Comparison of ENCODE assay signal across 29 cellular contexts in genomic region chr4:126834854-126835253, GRCh38.
"Had no signal": no experiment of that assay in that cellular context is flagged by ENCODE, and none has a peak within 500 bp of the region (broad histone marks: within the 10 kb centered on the region; RNA-seq: fewer than 3 reads in every experiment).

No MANE protein-coding gene starts in this region.

- ATAC-seq: effector memory CD8-positive, alpha-beta T cell; esophagus mucosa; foreskin keratinocyte; gastrocnemius medialis; gastroesophageal sphincter; heart left ventricle; heart right ventricle had no signal

- H3K27ac Mint-ChIP-seq: dendritic cell treated with granulocyte-macrophage colony-stimulating factor and Interleukin-4, amounts not matched to agents 40 ng/mL and 50 ng/mL, for 4 days; effector memory CD8-positive, alpha-beta T cell; endodermal cell had no signal

- FAIRE-seq: endometrium, endothelial cell of umbilical vein, frontal cortex had no signal

- H3K4me1 Mint-ChIP-seq: endodermal cell had no signal

- H3K27ac ChIP-seq: colonic mucosa, coronary artery, dorsolateral prefrontal cortex, epithelial cell of prostate, esophagus muscularis mucosa, esophagus squamous epithelium, foreskin keratinocyte, gastrocnemius medialis, gastroesophageal sphincter, heart left ventricle, heart right ventricle, hepatocyte had no signal

- H3K36me3 ChIP-seq: colonic mucosa, esophagus muscularis mucosa, esophagus squamous epithelium, gastrocnemius medialis, gastroesophageal sphincter, heart left ventricle, heart right ventricle had no signal

- DNase-seq: colonic mucosa; cortex of kidney; dermis blood vessel endothelial cell; dorsolateral prefrontal cortex; effector CD4-positive, alpha-beta T cell; effector CD8-positive, alpha-beta T cell; effector memory CD4-positive, alpha-beta T cell; effector memory CD8-positive, alpha-beta T cell; endodermal cell; erythroblast; esophagus squamous epithelium; foreskin fibroblast; foreskin keratinocyte; foreskin melanocyte; gastrocnemius medialis; glutamatergic neuron; head of caudate nucleus; heart left ventricle; heart right ventricle had no signal

- H3K4me3 ChIP-seq: colonic mucosa, coronary artery, dorsolateral prefrontal cortex, esophagus muscularis mucosa, esophagus squamous epithelium, gastrocnemius medialis, gastroesophageal sphincter, heart left ventricle, heart right ventricle, hepatocyte had no signal

- H3K4me2 ChIP-seq: hepatocyte had no signal

- H3K27me3 ChIP-seq: colonic mucosa, dorsolateral prefrontal cortex, esophagus muscularis mucosa, foreskin keratinocyte, gastrocnemius medialis, gastroesophageal sphincter, heart left ventricle, heart right ventricle, hepatocyte had no signal

- H3K79me2 ChIP-seq: hepatocyte had no signal

- H2AFZ ChIP-seq: hepatocyte had no signal

- H3K27me3 Mint-ChIP-seq: dendritic cell treated with granulocyte-macrophage colony-stimulating factor and Interleukin-4, amounts not matched to agents 40 ng/mL and 50 ng/mL, for 4 days; effector memory CD8-positive, alpha-beta T cell had no signal

- H3K4me1 ChIP-seq: colonic mucosa, esophagus squamous epithelium, foreskin keratinocyte, gastrocnemius medialis, gastroesophageal sphincter, heart left ventricle had no signal

- H3K4me3 Mint-ChIP-seq: dendritic cell treated with granulocyte-macrophage colony-stimulating factor and Interleukin-4, amounts not matched to agents 40 ng/mL and 50 ng/mL, for 4 days; effector memory CD8-positive, alpha-beta T cell; endodermal cell had no signal

- H3K9me3 ChIP-seq: colonic mucosa, gastrocnemius medialis had no signal
